Comparison of ENCODE assay signal across 1 cellular context in the genomic region with DNA sequence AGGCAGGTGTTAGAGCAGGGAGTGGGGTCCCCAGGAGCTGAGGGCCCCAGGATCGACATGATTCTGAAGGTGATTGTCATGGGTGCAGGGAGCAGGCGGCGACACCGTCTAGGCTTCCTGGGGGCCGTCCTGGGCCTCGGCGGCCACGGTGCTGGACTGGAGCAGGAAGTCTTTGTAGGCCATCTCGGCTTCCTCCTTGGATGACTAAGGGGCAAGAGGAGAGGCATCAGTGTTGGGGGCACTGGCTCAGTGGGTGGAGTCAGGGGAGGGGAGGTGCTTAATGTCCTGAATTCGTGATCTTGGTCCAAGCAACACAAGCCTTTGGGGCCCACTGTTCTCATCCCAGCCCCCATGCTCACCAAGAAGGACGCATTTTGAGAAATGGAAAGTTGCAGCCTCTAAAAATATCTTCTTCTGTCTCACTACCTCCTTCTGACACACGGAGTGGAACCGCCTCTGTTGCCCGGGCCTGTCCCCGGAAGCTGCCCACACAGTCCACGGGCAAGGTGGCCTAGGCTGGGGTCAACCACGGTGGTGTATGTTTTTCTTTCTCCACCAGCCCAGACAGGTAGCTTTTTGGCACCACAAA.
TF ChIP-seq lines count a peak whose summit lies in the region.

No MANE protein-coding gene starts in this region.

TF ChIP-seq in WTC11, 78 proteins besides CTCF, POLR2A, EP300 and RAD21 (continued from another document):
- no peak for TF ChIP-seq FOXP4 (CRISPR knock-in tag; IDR thresholded peaks at IDR 0.05)
- TF ChIP-seq, protein P1, sequence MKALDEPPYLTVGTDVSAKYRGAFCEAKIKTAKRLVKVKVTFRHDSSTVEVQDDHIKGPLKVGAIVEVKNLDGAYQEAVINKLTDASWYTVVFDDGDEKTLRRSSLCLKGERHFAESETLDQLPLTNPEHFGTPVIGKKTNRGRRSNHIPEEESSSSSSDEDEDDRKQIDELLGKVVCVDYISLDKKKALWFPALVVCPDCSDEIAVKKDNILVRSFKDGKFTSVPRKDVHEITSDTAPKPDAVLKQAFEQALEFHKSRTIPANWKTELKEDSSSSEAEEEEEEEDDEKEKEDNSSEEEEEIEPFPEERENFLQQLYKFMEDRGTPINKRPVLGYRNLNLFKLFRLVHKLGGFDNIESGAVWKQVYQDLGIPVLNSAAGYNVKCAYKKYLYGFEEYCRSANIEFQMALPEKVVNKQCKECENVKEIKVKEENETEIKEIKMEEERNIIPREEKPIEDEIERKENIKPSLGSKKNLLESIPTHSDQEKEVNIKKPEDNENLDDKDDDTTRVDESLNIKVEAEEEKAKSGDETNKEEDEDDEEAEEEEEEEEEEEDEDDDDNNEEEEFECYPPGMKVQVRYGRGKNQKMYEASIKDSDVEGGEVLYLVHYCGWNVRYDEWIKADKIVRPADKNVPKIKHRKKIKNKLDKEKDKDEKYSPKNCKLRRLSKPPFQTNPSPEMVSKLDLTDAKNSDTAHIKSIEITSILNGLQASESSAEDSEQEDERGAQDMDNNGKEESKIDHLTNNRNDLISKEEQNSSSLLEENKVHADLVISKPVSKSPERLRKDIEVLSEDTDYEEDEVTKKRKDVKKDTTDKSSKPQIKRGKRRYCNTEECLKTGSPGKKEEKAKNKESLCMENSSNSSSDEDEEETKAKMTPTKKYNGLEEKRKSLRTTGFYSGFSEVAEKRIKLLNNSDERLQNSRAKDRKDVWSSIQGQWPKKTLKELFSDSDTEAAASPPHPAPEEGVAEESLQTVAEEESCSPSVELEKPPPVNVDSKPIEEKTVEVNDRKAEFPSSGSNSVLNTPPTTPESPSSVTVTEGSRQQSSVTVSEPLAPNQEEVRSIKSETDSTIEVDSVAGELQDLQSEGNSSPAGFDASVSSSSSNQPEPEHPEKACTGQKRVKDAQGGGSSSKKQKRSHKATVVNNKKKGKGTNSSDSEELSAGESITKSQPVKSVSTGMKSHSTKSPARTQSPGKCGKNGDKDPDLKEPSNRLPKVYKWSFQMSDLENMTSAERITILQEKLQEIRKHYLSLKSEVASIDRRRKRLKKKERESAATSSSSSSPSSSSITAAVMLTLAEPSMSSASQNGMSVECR (CRISPR knock-in tag; IDR thresholded peaks at IDR 0.05; ENCODE audit: borderline replicate concordance) = no peak
- no peak for TF ChIP-seq ZNF423 (CRISPR knock-in tag; IDR thresholded peaks at IDR 0.05)
